In genomic region chr9:137367506-137368430, GRCh38 we compare ENCODE assay signal across 11 cellular contexts.
"Had no signal": no experiment of that assay in that cellular context is flagged by ENCODE, and none has a peak within 500 bp of the region (broad histone marks: within the 10 kb centered on the region; RNA-seq: fewer than 3 reads in every experiment).

No MANE protein-coding gene starts in this region.

- H3K27me3 ChIP-seq: adrenal gland, transverse colon had no signal

- H3K27ac ChIP-seq: adrenal gland, transverse colon had no signal

- H3K4me1 ChIP-seq: adrenal gland, transverse colon had no signal

- H3K9me3 ChIP-seq: adrenal gland, transverse colon had no signal

- ATAC-seq: left colon had no signal

- H3K36me3 ChIP-seq: adrenal gland, transverse colon had no signal

- H3K4me3 ChIP-seq: adrenal gland, transverse colon had no signal

- DNase-seq: activated CD4-positive, alpha-beta T cell treated with anti-CD3 and anti-CD28 coated beads, Interleukin-2, amount 10 ng/mL, durations not matched to agents 7 days and 5 days; activated CD4-positive, CD25-positive, alpha-beta regulatory T cell; activated naive CD4-positive, alpha-beta T cell treated with anti-CD3 and anti-CD28 coated beads, Interleukin-2, amount 10 ng/mL, durations not matched to agents 7 days and 5 days; central memory CD4-positive, alpha-beta T cell; dermis blood vessel endothelial cell; left colon; stimulated activated CD4-positive, alpha-beta T cell treated with anti-CD3 and anti-CD28 coated beads, Interleukin-1b, Interleukin-23, amount 100 ng/mL, for 48 hours; stimulated activated naive CD4-positive, alpha-beta T cell; substantia nigra; transverse colon had no signal
